ENCODE assay signal across 15 cellular contexts in the genomic region with DNA sequence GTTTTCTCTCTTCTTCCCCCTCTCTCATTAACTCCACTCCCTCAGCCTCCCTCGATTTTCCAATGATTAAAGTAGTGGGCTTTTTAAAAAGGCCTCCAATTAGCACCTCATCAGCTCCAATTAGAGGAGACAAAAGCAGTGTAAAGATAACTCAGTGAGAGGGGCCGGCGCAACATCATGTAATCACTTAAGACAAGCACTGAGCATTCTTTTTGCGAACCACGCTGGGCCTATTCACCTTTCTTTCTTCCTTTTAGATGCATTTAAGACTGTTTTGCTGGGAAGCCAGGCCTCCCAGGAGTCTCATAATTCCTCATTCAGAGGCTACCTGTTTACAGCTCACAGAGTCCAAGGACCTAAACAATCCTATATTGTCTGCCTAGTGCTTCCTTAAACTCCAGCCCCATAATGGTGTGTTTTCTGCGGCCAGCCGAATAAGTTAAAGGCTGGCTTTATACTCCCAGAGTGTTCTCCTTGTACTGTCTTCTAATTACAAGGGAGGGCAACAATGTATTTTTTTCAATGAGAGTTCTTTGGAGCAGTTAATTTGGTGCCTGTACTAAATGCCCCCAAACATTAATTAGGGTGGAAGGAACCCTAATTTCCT. TPM values are rescaled to one million over a fixed set of nuclear protein-coding genes. Genes with fewer than 3 reads are reported as not detected.
DNase-seq lines count a peak whose midpoint lies in the region; ATAC-seq and TF ChIP-seq lines count a peak whose summit lies in the region.
"Had no signal": no experiment of that assay in that cellular context is flagged by ENCODE, and none has a peak within 500 bp of the region (broad histone marks: within the 10 kb centered on the region; RNA-seq: fewer than 3 reads in every experiment).

No MANE protein-coding gene starts in this region.

- DNase-seq in ELF-1 (ENCODE audit: low read depth, low spot score): peak; percentile 72
- DNase-seq in NCI-H1930 (lab: John Stamatoyannopoulos, UW): peak; percentile 44 to 48
- DNase-seq in T-helper 17 cell: no peak
- DNase-seq in NCI-H128 (lab: John Stamatoyannopoulos, UW; ENCODE audit: unreplicated experiment): no peak
- no peak for DNase-seq in GM19238 (ENCODE audit: insufficient read length, low spot score)
- DNase-seq: DMS53, MV-4-11, NCI-H2029, NCI-H345, NCI-H774, SIG-M5 had no signal

- H3K27ac Mint-ChIP-seq in T-helper 17 cell (no peak overlapping the region), nephron (peak overlapping the region in 2 of 3 experiments; percentile 51 to 72)
- no peak overlapping the region for H3K27ac Mint-ChIP-seq in activated T-helper 17 cell treated with anti-CD3 and anti-CD28 coated beads, Interleukin-2, amount 50 U/mL, for 72 hours

- H3K4me3 Mint-ChIP-seq in T-helper 17 cell: peak overlapping the region; percentile 7
- H3K4me3 Mint-ChIP-seq in nephron: no peak overlapping the region
- H3K4me3 Mint-ChIP-seq in activated T-helper 17 cell treated with anti-CD3 and anti-CD28 coated beads, Interleukin-2, amount 50 U/mL, for 72 hours: no peak overlapping the region

- no peaks in the 10 kb centered on the region for H3K36me3 Mint-ChIP-seq in T-helper 17 cell (ENCODE audit: low read depth)
- no peaks in the 10 kb centered on the region for H3K36me3 Mint-ChIP-seq in nephron (ENCODE audit: low read depth)
- no peaks in the 10 kb centered on the region for H3K36me3 Mint-ChIP-seq in activated T-helper 17 cell treated with anti-CD3 and anti-CD28 coated beads, Interleukin-2, amount 50 U/mL, for 72 hours (ENCODE audit: low read depth)

- H3K9me3 Mint-ChIP-seq in nephron: no peaks in the 10 kb centered on the region
- H3K9me3 Mint-ChIP-seq in activated T-helper 17 cell treated with anti-CD3 and anti-CD28 coated beads, Interleukin-2, amount 50 U/mL, for 72 hours: no peaks in the 10 kb centered on the region

- H3K9me3 ChIP-seq in T-helper 17 cell (ENCODE audit: control insufficient read depth, low read length, poor library complexity, severe bottlenecking): no peaks in the 10 kb centered on the region

- ATAC-seq in T-helper 17 cell: no peak
- ATAC-seq in activated T-helper 17 cell treated with anti-CD3 and anti-CD28 coated beads, Interleukin-2, amount 50 U/mL, for 72 hours (replicated peaks): no peak
- ATAC-seq in HG02852 (IDR thresholded peaks at IDR 0.05; ENCODE audit: unreplicated experiment): no peak
- ATAC-seq: GM12878 had no signal

- H3K4me1 Mint-ChIP-seq in T-helper 17 cell (no peaks in the 10 kb centered on the region), nephron (peaks cover 24% of the 10 kb centered on the region)
- H3K4me1 Mint-ChIP-seq in activated T-helper 17 cell treated with anti-CD3 and anti-CD28 coated beads, Interleukin-2, amount 50 U/mL, for 72 hours: no peaks in the 10 kb centered on the region

- H3K27me3 Mint-ChIP-seq in T-helper 17 cell: peaks cover 15% of the 10 kb centered on the region
- peaks cover 10% of the 10 kb centered on the region for H3K27me3 Mint-ChIP-seq in nephron (ENCODE audit: low read depth)
- H3K27me3 Mint-ChIP-seq in activated T-helper 17 cell treated with anti-CD3 and anti-CD28 coated beads, Interleukin-2, amount 50 U/mL, for 72 hours: peaks cover 2% of the 10 kb centered on the region

- no peak for TF ChIP-seq CTCF in nephron (IDR thresholded peaks at IDR 0.05; ENCODE audit: unreplicated experiment in 3 of 3)

RNA-seq across cellular contexts. Expression of gene LMAN1, which starts 27.9 kb away (rescaled TPM):
- 10 to 100 TPM; 47.2 to 58.1 TPM for total RNA-seq in T-helper 17 cell
- total RNA-seq in activated T-helper 17 cell treated with anti-CD3 and anti-CD28 coated beads, Interleukin-2, amount 50 U/mL, for 72 hours: 100 to 1,000 TPM; 134 to 245 TPM

Comparison
In these comparisons a context has a peak if more than half of its experiments do, and no peak if none do; other contexts are left out.
1. DNase-seq: peak in ELF-1 (single experiment) and NCI-H1930 (2 of 2); none in T-helper 17 cell (0 of 3), NCI-H128 (single experiment) and GM19238 (single experiment).
2. H3K27ac Mint-ChIP-seq: peak in nephron (2 of 3); none in T-helper 17 cell (single experiment) and activated T-helper 17 cell treated with anti-CD3 and anti-CD28 coated beads, Interleukin-2, amount 50 U/mL, for 72 hours (single experiment).